ENCODE assay signal across 24 cellular contexts in genomic region chr7:50725774-50726173, GRCh38.
"Had no signal": no experiment of that assay in that cellular context is flagged by ENCODE, and none has a peak within 500 bp of the region (broad histone marks: within the 10 kb centered on the region; RNA-seq: fewer than 3 reads in every experiment).

No MANE protein-coding gene starts in this region.

- H3K27ac ChIP-seq: epithelial cell of prostate, esophagus muscularis mucosa, gastrocnemius medialis, lower lobe of right lung, psoas muscle, sigmoid colon, thyroid gland, vagina had no signal

- H3K27me3 ChIP-seq: esophagus muscularis mucosa, gastrocnemius medialis, heart right ventricle, sigmoid colon, thyroid gland, vagina had no signal

- H3K36me3 ChIP-seq: gastrocnemius medialis, lower lobe of right lung, thyroid gland, vagina had no signal

- H3K9me3 Mint-ChIP-seq: memory B cell; natural killer cell treated with Interleukin-12 subunit alpha and Interleukin-12 subunit beta and Interleukin-15 and Interleukin-18, amount 100 ng/mL, for 72 hours; type B pancreatic cell had no signal

- H3K27me3 Mint-ChIP-seq: type B pancreatic cell had no signal

- H3K27ac Mint-ChIP-seq: memory B cell; natural killer cell treated with Interleukin-12 subunit alpha and Interleukin-12 subunit beta and Interleukin-15 and Interleukin-18, amount 100 ng/mL, for 72 hours; type B pancreatic cell had no signal

- H3K36me3 Mint-ChIP-seq: memory B cell; natural killer cell treated with Interleukin-12 subunit alpha and Interleukin-12 subunit beta and Interleukin-15 and Interleukin-18, amount 100 ng/mL, for 72 hours; type B pancreatic cell had no signal

- FAIRE-seq: colon, islet of Langerhans, small intestine had no signal

- H3K4me3 ChIP-seq: esophagus muscularis mucosa, gastrocnemius medialis, heart right ventricle, lower lobe of right lung, psoas muscle, sigmoid colon, thyroid gland, vagina had no signal

- DNase-seq: cerebellar nuclear complex; effector CD4-positive, alpha-beta T cell; gastrocnemius medialis; heart right ventricle; hypothalamus; kidney glomerular epithelial cell; lower lobe of right lung; midbrain; occipital lobe; psoas muscle; retina; sigmoid colon; small intestine; stimulated activated CD4-positive, alpha-beta T cell treated with anti-CD3 and anti-CD28 coated beads, Interleukin-2, amount 100 ng/mL, for 48 hours; stimulated activated naive CD4-positive, alpha-beta T cell treated with Interleukin-2 at 50 U/mL for 16 hours; thyroid gland had no signal

- ATAC-seq: gastrocnemius medialis; heart right ventricle; lower lobe of right lung; natural killer cell treated with Interleukin-12 subunit alpha and Interleukin-12 subunit beta and Interleukin-15 and Interleukin-18, amount 100 ng/mL, for 72 hours; psoas muscle had no signal

- H3K4me3 Mint-ChIP-seq: memory B cell; natural killer cell treated with Interleukin-12 subunit alpha and Interleukin-12 subunit beta and Interleukin-15 and Interleukin-18, amount 100 ng/mL, for 72 hours; type B pancreatic cell had no signal

- H3K9me3 ChIP-seq: esophagus muscularis mucosa, gastrocnemius medialis, heart right ventricle, lower lobe of right lung, psoas muscle, sigmoid colon, thyroid gland, vagina had no signal

- H3K4me1 Mint-ChIP-seq: memory B cell had no signal
